29 cellular contexts compared by ENCODE assay signal in genomic region chr7:30728591-30729100, GRCh38. TPM values are rescaled to one million over a fixed set of nuclear protein-coding genes. Genes with fewer than 3 reads are reported as not detected.
DNase-seq lines count a peak whose midpoint lies in the region; ATAC-seq and TF ChIP-seq lines count a peak whose summit lies in the region.
"Had no signal": no experiment of that assay in that cellular context is flagged by ENCODE, and none has a peak within 500 bp of the region (broad histone marks: within the 10 kb centered on the region; RNA-seq: fewer than 3 reads in every experiment).

No MANE protein-coding gene starts in this region.

- TF ChIP-seq POLR2A in erythroblast (IDR thresholded peaks at IDR 0.05; ENCODE audit: low read length) (no peak), suprapubic skin (IDR thresholded peaks at IDR 0.05) (no peak)

- in situ Hi-C loops in KBM-7 (cut with MboI; ENCODE audit: low pct_unique_long_range_greater_than_20kb, low sequenced_read_pairs): no loop called here

- no peak for TF ChIP-seq CTCF in CD4-positive, alpha-beta T cell (IDR thresholded peaks at IDR 0.05)
- TF ChIP-seq CTCF in nephron (IDR thresholded peaks at IDR 0.05; ENCODE audit: unreplicated experiment in 3 of 3) (no peak), suprapubic skin (IDR thresholded peaks at IDR 0.05) (no peak)

- ATAC-seq in CD4-positive, alpha-beta T cell (ENCODE audit: poor library complexity): no peak
- no peak for ATAC-seq in activated CD8-positive, alpha-beta T cell treated with anti-CD3 and anti-CD28 coated beads, Interleukin-2, amount 10 ng/mL, durations not matched to agents 7 days and 5 days
- ATAC-seq: gastroesophageal sphincter, left lobe of liver, psoas muscle had no signal

- H3K4me1 ChIP-seq in suprapubic skin: no peaks in the 10 kb centered on the region
- H3K4me1 ChIP-seq: gastroesophageal sphincter, Peyer's patch, psoas muscle, thyroid gland had no signal

- H3K27ac Mint-ChIP-seq in activated CD4-positive, alpha-beta T cell treated with anti-CD3 and anti-CD28 coated beads, Interleukin-2, amount 10 ng/mL, durations not matched to agents 7 days and 5 days: peak overlapping the region; percentile 99
- H3K27ac Mint-ChIP-seq in activated CD4-positive, alpha-beta T cell treated with anti-CD3 and anti-CD28 coated beads, Interleukin-2, amount 10 ng/mL, durations not matched to agents 24 days and 14 days: no peak overlapping the region
- peak overlapping the region; percentile 85 for H3K27ac Mint-ChIP-seq in CD4-positive, alpha-beta T cell
- H3K27ac Mint-ChIP-seq in activated CD8-positive, alpha-beta T cell treated with anti-CD3 and anti-CD28 coated beads, Interleukin-2, amount 10 ng/mL, durations not matched to agents 7 days and 5 days: peak overlapping the region; percentile 99
- peak overlapping the region in 2 of 3 experiments; percentile 23 to 24 for H3K27ac Mint-ChIP-seq in nephron
- H3K27ac Mint-ChIP-seq: memory B cell; stimulated activated naive CD8-positive, alpha-beta T cell treated with anti-CD3 and anti-CD28 coated beads, Interleukin-15, Interleukin-2, amounts not matched to agents 100 ng/mL and 50 ng/mL, for 24 hours had no signal

- H3K27me3 ChIP-seq in CD4-positive, alpha-beta T cell (ENCODE audit: control insufficient read depth, insufficient read depth, low read length): no peaks in the 10 kb centered on the region
- peaks cover 11% of the 10 kb centered on the region for H3K27me3 ChIP-seq in suprapubic skin
- H3K27me3 ChIP-seq: MG63, Peyer's patch, thyroid gland had no signal

- no peak for DNase-seq in activated CD4-positive, alpha-beta T cell treated with anti-CD3 and anti-CD28 coated beads, Interleukin-2, amount 10 ng/mL, durations not matched to agents 7 days and 5 days
- DNase-seq in activated CD4-positive, alpha-beta T cell treated with anti-CD3 and anti-CD28 coated beads, Interleukin-2, amount 10 ng/mL, durations not matched to agents 24 days and 14 days: no peak
- DNase-seq in CD4-positive, alpha-beta T cell: no peak
- DNase-seq in activated CD8-positive, alpha-beta T cell treated with anti-CD3 and anti-CD28 coated beads, Interleukin-2, amount 10 ng/mL, durations not matched to agents 7 days and 5 days: no peak
- no peak for DNase-seq in erythroblast (lab: John Stamatoyannopoulos, UW)
- DNase-seq in KBM-7: no peak
- DNase-seq in suprapubic skin (ENCODE audit: low spot score in 2 of 2): no peak
- DNase-seq: activated CD4-positive, alpha-beta T cell treated with anti-CD3 and anti-CD28 coated beads for 1 hour; AML-193; DMS79 treated with DMSO at 0.1 percent for 48 hours; HCEC 1CT; hypothalamus; MG63; NCI-H2029 treated with DMSO at 0.1 percent for 48 hours; NCI-H2227 treated with DMSO at 0.1 percent for 48 hours; nucleus accumbens; Peyer's patch; psoas muscle; SHP77 treated with DMSO at 0.1 percent for 48 hours; stimulated activated CD4-positive, alpha-beta T cell treated with anti-CD3 and anti-CD28 coated beads, Interleukin-15, amount 100 ng/mL, for 24 hours; thyroid gland had no signal

- H3K9me3 Mint-ChIP-seq in activated CD4-positive, alpha-beta T cell treated with anti-CD3 and anti-CD28 coated beads, Interleukin-2, amount 10 ng/mL, durations not matched to agents 7 days and 5 days: no peaks in the 10 kb centered on the region
- H3K9me3 Mint-ChIP-seq in activated CD4-positive, alpha-beta T cell treated with anti-CD3 and anti-CD28 coated beads, Interleukin-2, amount 10 ng/mL, durations not matched to agents 24 days and 14 days: no peaks in the 10 kb centered on the region
- no peaks in the 10 kb centered on the region for H3K9me3 Mint-ChIP-seq in CD4-positive, alpha-beta T cell
- H3K9me3 Mint-ChIP-seq in activated CD8-positive, alpha-beta T cell treated with anti-CD3 and anti-CD28 coated beads, Interleukin-2, amount 10 ng/mL, durations not matched to agents 7 days and 5 days (ENCODE audit: insufficient read depth): no peaks in the 10 kb centered on the region
- no peaks in the 10 kb centered on the region for H3K9me3 Mint-ChIP-seq in nephron
- H3K9me3 Mint-ChIP-seq: activated T-helper 2 cell treated with anti-CD3 and anti-CD28 coated beads, Interferon-gamma antibody, Interleukin-2, Interleukin-4, amounts not matched to agents 10 μg/mL and 5 μg/mL and 100 μg/mL, durations not matched to agents 14 hours and 24 hours and 36 hours; memory B cell; stimulated activated naive CD8-positive, alpha-beta T cell treated with anti-CD3 and anti-CD28 coated beads, Interleukin-15, Interleukin-2, amounts not matched to agents 100 ng/mL and 50 ng/mL, for 24 hours had no signal

- H3K36me3 Mint-ChIP-seq in activated CD4-positive, alpha-beta T cell treated with anti-CD3 and anti-CD28 coated beads, Interleukin-2, amount 10 ng/mL, durations not matched to agents 7 days and 5 days (ENCODE audit: low read depth): peaks cover 20% of the 10 kb centered on the region
- H3K36me3 Mint-ChIP-seq in activated CD4-positive, alpha-beta T cell treated with anti-CD3 and anti-CD28 coated beads, Interleukin-2, amount 10 ng/mL, durations not matched to agents 24 days and 14 days (ENCODE audit: low read depth): no peaks in the 10 kb centered on the region
- peaks cover 6% of the 10 kb centered on the region for H3K36me3 Mint-ChIP-seq in CD4-positive, alpha-beta T cell (ENCODE audit: low read depth)
- H3K36me3 Mint-ChIP-seq in activated CD8-positive, alpha-beta T cell treated with anti-CD3 and anti-CD28 coated beads, Interleukin-2, amount 10 ng/mL, durations not matched to agents 7 days and 5 days (ENCODE audit: low read depth): peaks cover 5% of the 10 kb centered on the region
- H3K36me3 Mint-ChIP-seq in nephron (ENCODE audit: low read depth): no peaks in the 10 kb centered on the region
- H3K36me3 Mint-ChIP-seq: memory B cell had no signal

- H3K4me1 Mint-ChIP-seq in activated CD4-positive, alpha-beta T cell treated with anti-CD3 and anti-CD28 coated beads, Interleukin-2, amount 10 ng/mL, durations not matched to agents 7 days and 5 days: peaks cover 73% of the 10 kb centered on the region
- H3K4me1 Mint-ChIP-seq in activated CD4-positive, alpha-beta T cell treated with anti-CD3 and anti-CD28 coated beads, Interleukin-2, amount 10 ng/mL, durations not matched to agents 24 days and 14 days: peaks cover 50% of the 10 kb centered on the region
- peaks cover 67% of the 10 kb centered on the region for H3K4me1 Mint-ChIP-seq in CD4-positive, alpha-beta T cell (ENCODE audit: low read depth)
- H3K4me1 Mint-ChIP-seq in activated CD8-positive, alpha-beta T cell treated with anti-CD3 and anti-CD28 coated beads, Interleukin-2, amount 10 ng/mL, durations not matched to agents 7 days and 5 days (ENCODE audit: low read depth): peaks cover 65% of the 10 kb centered on the region
- peaks cover 30% of the 10 kb centered on the region for H3K4me1 Mint-ChIP-seq in nephron

- POLR2A ChIA-PET in activated CD4-positive, alpha-beta T cell treated with anti-CD3 and anti-CD28 coated beads, Interleukin-2, amount 10 ng/mL, durations not matched to agents 7 days and 5 days (lab: Charles Lee): interaction anchor here (0.6 kb wide), 1 partner anchor 68 kb away, joined by 3 read pairs; no protein-coding TSS in a partner anchor
- POLR2A ChIA-PET in CD4-positive, alpha-beta T cell (lab: Charles Lee): interaction anchor here (1.1 to 4.8 kb wide), 4 partner anchors 10 to 250 kb away, joined by 3 to 115 read pairs (median 7); partner anchors contain the start of gene NOD1
- POLR2A ChIA-PET in activated CD8-positive, alpha-beta T cell treated with anti-CD3 and anti-CD28 coated beads, Interleukin-2, amount 10 ng/mL, durations not matched to agents 7 days and 5 days (lab: Charles Lee): interaction anchor here (2.1 kb wide), 1 partner anchor 11 kb away, joined by 12 read pairs; no protein-coding TSS in a partner anchor

- H3K27me3 Mint-ChIP-seq in activated CD4-positive, alpha-beta T cell treated with anti-CD3 and anti-CD28 coated beads, Interleukin-2, amount 10 ng/mL, durations not matched to agents 7 days and 5 days: no peaks in the 10 kb centered on the region
- no peaks in the 10 kb centered on the region for H3K27me3 Mint-ChIP-seq in activated CD4-positive, alpha-beta T cell treated with anti-CD3 and anti-CD28 coated beads, Interleukin-2, amount 10 ng/mL, durations not matched to agents 24 days and 14 days
- H3K27me3 Mint-ChIP-seq in CD4-positive, alpha-beta T cell: no peaks in the 10 kb centered on the region
- H3K27me3 Mint-ChIP-seq in activated CD8-positive, alpha-beta T cell treated with anti-CD3 and anti-CD28 coated beads, Interleukin-2, amount 10 ng/mL, durations not matched to agents 7 days and 5 days (ENCODE audit: low read depth): no peaks in the 10 kb centered on the region
- peaks cover 6% of the 10 kb centered on the region for H3K27me3 Mint-ChIP-seq in nephron (ENCODE audit: low read depth)
- H3K27me3 Mint-ChIP-seq: memory B cell; stimulated activated naive CD8-positive, alpha-beta T cell treated with anti-CD3 and anti-CD28 coated beads, Interleukin-15, Interleukin-2, amounts not matched to agents 100 ng/mL and 50 ng/mL, for 24 hours had no signal

- no peak overlapping the region for H3K4me3 ChIP-seq in suprapubic skin
- H3K4me3 ChIP-seq: gastroesophageal sphincter, MG63, Peyer's patch, psoas muscle, thyroid gland had no signal

- H3K36me3 ChIP-seq in suprapubic skin: no peaks in the 10 kb centered on the region
- H3K36me3 ChIP-seq: gastroesophageal sphincter, MG63, Peyer's patch, thyroid gland had no signal

- no peak for TF ChIP-seq EP300 in suprapubic skin (IDR thresholded peaks at IDR 0.05)

- H3K27ac ChIP-seq in CD4-positive, alpha-beta T cell (ENCODE audit: low read depth, low read length): no peak overlapping the region
- no peak overlapping the region for H3K27ac ChIP-seq in suprapubic skin
- H3K27ac ChIP-seq: gastroesophageal sphincter, Peyer's patch, psoas muscle, thyroid gland had no signal

- CTCF ChIA-PET in activated CD4-positive, alpha-beta T cell treated with anti-CD3 and anti-CD28 coated beads, Interleukin-2, amount 10 ng/mL, durations not matched to agents 7 days and 5 days (lab: Charles Lee): interaction anchor here (2.0 kb wide), 1 partner anchor 11 kb away, joined by 12 read pairs; no protein-coding TSS in a partner anchor
- CTCF ChIA-PET in CD4-positive, alpha-beta T cell (lab: Charles Lee): no interaction called here
- CTCF ChIA-PET in activated CD8-positive, alpha-beta T cell treated with anti-CD3 and anti-CD28 coated beads, Interleukin-2, amount 10 ng/mL, durations not matched to agents 7 days and 5 days (lab: Charles Lee): interaction anchor here (8.8 kb wide), 1 partner anchor 10 kb away, joined by 118 read pairs; no protein-coding TSS in a partner anchor

- WGBS in suprapubic skin: 75% methylated on average over 6 of the region's 6 CpGs

- H3K4me3 Mint-ChIP-seq in activated CD4-positive, alpha-beta T cell treated with anti-CD3 and anti-CD28 coated beads, Interleukin-2, amount 10 ng/mL, durations not matched to agents 7 days and 5 days: no peak overlapping the region
- H3K4me3 Mint-ChIP-seq in activated CD4-positive, alpha-beta T cell treated with anti-CD3 and anti-CD28 coated beads, Interleukin-2, amount 10 ng/mL, durations not matched to agents 24 days and 14 days: no peak overlapping the region
- peak overlapping the region; percentile 78 for H3K4me3 Mint-ChIP-seq in CD4-positive, alpha-beta T cell
- H3K4me3 Mint-ChIP-seq in activated CD8-positive, alpha-beta T cell treated with anti-CD3 and anti-CD28 coated beads, Interleukin-2, amount 10 ng/mL, durations not matched to agents 7 days and 5 days: no peak overlapping the region
- H3K4me3 Mint-ChIP-seq in nephron: no peak overlapping the region
- H3K4me3 Mint-ChIP-seq: stimulated activated naive CD8-positive, alpha-beta T cell treated with anti-CD3 and anti-CD28 coated beads, Interleukin-15, Interleukin-2, amounts not matched to agents 100 ng/mL and 50 ng/mL, for 24 hours had no signal

- intact Hi-C loops in activated CD4-positive, alpha-beta T cell treated with anti-CD3 and anti-CD28 coated beads, Interleukin-2, amount 10 ng/mL, durations not matched to agents 24 days and 14 days (cut with micrococcal nuclease): no loop called here
- intact Hi-C loops in CD4-positive, alpha-beta T cell (cut with DNase I, micrococcal nuclease): loop anchor here in 1 of 2 experiments (5.0 kb wide), 1 partner anchor 136 kb away; the partner anchor contains the start of gene GARS1

- H3K9me3 ChIP-seq in CD4-positive, alpha-beta T cell (ENCODE audit: control insufficient read depth, low read length): no peaks in the 10 kb centered on the region
- no peaks in the 10 kb centered on the region for H3K9me3 ChIP-seq in suprapubic skin
- H3K9me3 ChIP-seq: gastroesophageal sphincter, MG63, Peyer's patch, psoas muscle, thyroid gland had no signal

RNA-seq across cellular contexts. Expression of gene INMT, which starts 23.3 kb away (rescaled TPM):
- total RNA-seq in activated CD4-positive, alpha-beta T cell treated with anti-CD3 and anti-CD28 coated beads, Interleukin-2, amount 10 ng/mL, durations not matched to agents 7 days and 5 days: 1 to 10 TPM; 1.3 to 2.5 TPM
- total RNA-seq in activated CD4-positive, alpha-beta T cell treated with anti-CD3 and anti-CD28 coated beads, Interleukin-2, amount 10 ng/mL, durations not matched to agents 24 days and 14 days: not detected in 2 replicates
- total RNA-seq in CD4-positive, alpha-beta T cell: under 1 TPM; 0.36 to 0.69 TPM
- not detected for total RNA-seq in activated CD8-positive, alpha-beta T cell treated with anti-CD3 and anti-CD28 coated beads, Interleukin-2, amount 10 ng/mL, durations not matched to agents 7 days and 5 days
- total RNA-seq in suprapubic skin: 1 to 10 TPM; 1.3 to 9.7 (median 4.2) TPM
- total RNA-seq: activated T-helper 2 cell treated with anti-CD3 and anti-CD28 coated beads, Interferon-gamma antibody, Interleukin-2, Interleukin-4, amounts not matched to agents 10 μg/mL and 5 μg/mL and 100 μg/mL, durations not matched to agents 14 hours and 24 hours and 36 hours; HT-29 had no signal

RNA-seq across cellular contexts. Expression of gene MINDY4, which starts 42.6 kb away (rescaled TPM):
- 1 to 10 TPM; 1.3 to 1.8 TPM for total RNA-seq in activated CD4-positive, alpha-beta T cell treated with anti-CD3 and anti-CD28 coated beads, Interleukin-2, amount 10 ng/mL, durations not matched to agents 7 days and 5 days
- total RNA-seq in activated CD4-positive, alpha-beta T cell treated with anti-CD3 and anti-CD28 coated beads, Interleukin-2, amount 10 ng/mL, durations not matched to agents 24 days and 14 days: 1.2 and 1.3 TPM in 2 replicates
- total RNA-seq in CD4-positive, alpha-beta T cell: under 1 TPM; 0.36 to 0.60 TPM
- 1 to 10 TPM; 1.3 to 1.5 TPM for total RNA-seq in activated CD8-positive, alpha-beta T cell treated with anti-CD3 and anti-CD28 coated beads, Interleukin-2, amount 10 ng/mL, durations not matched to agents 7 days and 5 days
- 10 to 100 TPM in 1 of 4 donors, 1 to 10 TPM in 3; 4.6 to 10.5 (median 6.1) TPM for total RNA-seq in suprapubic skin

RNA-seq across cellular contexts. Expression of gene CRHR2, which starts 46.4 kb away (rescaled TPM):
- not detected for total RNA-seq in activated CD4-positive, alpha-beta T cell treated with anti-CD3 and anti-CD28 coated beads, Interleukin-2, amount 10 ng/mL, durations not matched to agents 7 days and 5 days
- not detected in 2 replicates for total RNA-seq in activated CD4-positive, alpha-beta T cell treated with anti-CD3 and anti-CD28 coated beads, Interleukin-2, amount 10 ng/mL, durations not matched to agents 24 days and 14 days
- not detected for total RNA-seq in CD4-positive, alpha-beta T cell
- not detected for total RNA-seq in activated CD8-positive, alpha-beta T cell treated with anti-CD3 and anti-CD28 coated beads, Interleukin-2, amount 10 ng/mL, durations not matched to agents 7 days and 5 days
- total RNA-seq in suprapubic skin: under 1 TPM in 1 of 4 donors, not detected in 3; 0.55 TPM
- total RNA-seq: activated T-helper 2 cell treated with anti-CD3 and anti-CD28 coated beads, Interferon-gamma antibody, Interleukin-2, Interleukin-4, amounts not matched to agents 10 μg/mL and 5 μg/mL and 100 μg/mL, durations not matched to agents 14 hours and 24 hours and 36 hours; dermis microvascular lymphatic vessel endothelial cell; HT-29; left lobe of liver; Peyer's patch had no signal
